In the genomic region with DNA sequence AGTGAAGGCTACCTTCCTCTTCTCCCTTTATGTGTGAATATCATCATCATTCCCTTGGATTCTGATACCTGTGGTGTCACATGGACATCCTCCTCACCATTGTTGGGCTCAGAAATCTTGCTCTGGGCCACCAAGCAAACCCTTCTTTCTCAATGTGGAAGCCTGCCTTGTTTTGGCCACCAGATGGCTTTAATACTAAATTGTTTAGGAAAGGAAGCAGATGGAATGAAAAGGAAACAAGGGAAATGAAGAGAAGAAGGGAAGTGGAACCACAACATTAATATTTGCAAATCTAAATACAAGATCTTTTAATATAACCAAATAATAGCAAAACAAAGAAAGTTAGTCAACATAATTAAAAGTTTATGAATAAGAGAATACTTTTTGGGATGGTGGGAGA, we compare ENCODE assay signal across 1 cellular context.
TF ChIP-seq lines count a peak whose summit lies in the region.

No MANE protein-coding gene starts in this region.

TF ChIP-seq in GM23338, 12 proteins besides CTCF, POLR2A, EP300 and RAD21:
- TF ChIP-seq JUNB (IDR thresholded peaks at IDR 0.05; ENCODE audit: unreplicated experiment), result no peak
- TF ChIP-seq ZNF114 (CRISPR knock-in tag; IDR thresholded peaks at IDR 0.05), result no peak
- no peak for TF ChIP-seq NANOG (IDR thresholded peaks at IDR 0.05; ENCODE audit: borderline replicate concordance)
- TF ChIP-seq ZNF331 (CRISPR knock-in tag; IDR thresholded peaks at IDR 0.05; ENCODE audit: low read depth), result no peak
- TF ChIP-seq REST (IDR thresholded peaks at IDR 0.05; ENCODE audit: unreplicated experiment), result no peak
- no peak for TF ChIP-seq POLR2AphosphoS5 (IDR thresholded peaks at IDR 0.05; ENCODE audit: low read depth)
- no peak for TF ChIP-seq EZH2 (IDR thresholded peaks at IDR 0.05; ENCODE audit: low read depth, unreplicated experiment)
- no peak for TF ChIP-seq STAT1 (IDR thresholded peaks at IDR 0.05; ENCODE audit: unreplicated experiment)
- TF ChIP-seq, protein P1, sequence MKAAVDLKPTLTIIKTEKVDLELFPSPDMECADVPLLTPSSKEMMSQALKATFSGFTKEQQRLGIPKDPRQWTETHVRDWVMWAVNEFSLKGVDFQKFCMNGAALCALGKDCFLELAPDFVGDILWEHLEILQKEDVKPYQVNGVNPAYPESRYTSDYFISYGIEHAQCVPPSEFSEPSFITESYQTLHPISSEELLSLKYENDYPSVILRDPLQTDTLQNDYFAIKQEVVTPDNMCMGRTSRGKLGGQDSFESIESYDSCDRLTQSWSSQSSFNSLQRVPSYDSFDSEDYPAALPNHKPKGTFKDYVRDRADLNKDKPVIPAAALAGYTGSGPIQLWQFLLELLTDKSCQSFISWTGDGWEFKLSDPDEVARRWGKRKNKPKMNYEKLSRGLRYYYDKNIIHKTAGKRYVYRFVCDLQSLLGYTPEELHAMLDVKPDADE (IDR thresholded peaks at IDR 0.05), result no peak
- TF ChIP-seq, protein P2, sequence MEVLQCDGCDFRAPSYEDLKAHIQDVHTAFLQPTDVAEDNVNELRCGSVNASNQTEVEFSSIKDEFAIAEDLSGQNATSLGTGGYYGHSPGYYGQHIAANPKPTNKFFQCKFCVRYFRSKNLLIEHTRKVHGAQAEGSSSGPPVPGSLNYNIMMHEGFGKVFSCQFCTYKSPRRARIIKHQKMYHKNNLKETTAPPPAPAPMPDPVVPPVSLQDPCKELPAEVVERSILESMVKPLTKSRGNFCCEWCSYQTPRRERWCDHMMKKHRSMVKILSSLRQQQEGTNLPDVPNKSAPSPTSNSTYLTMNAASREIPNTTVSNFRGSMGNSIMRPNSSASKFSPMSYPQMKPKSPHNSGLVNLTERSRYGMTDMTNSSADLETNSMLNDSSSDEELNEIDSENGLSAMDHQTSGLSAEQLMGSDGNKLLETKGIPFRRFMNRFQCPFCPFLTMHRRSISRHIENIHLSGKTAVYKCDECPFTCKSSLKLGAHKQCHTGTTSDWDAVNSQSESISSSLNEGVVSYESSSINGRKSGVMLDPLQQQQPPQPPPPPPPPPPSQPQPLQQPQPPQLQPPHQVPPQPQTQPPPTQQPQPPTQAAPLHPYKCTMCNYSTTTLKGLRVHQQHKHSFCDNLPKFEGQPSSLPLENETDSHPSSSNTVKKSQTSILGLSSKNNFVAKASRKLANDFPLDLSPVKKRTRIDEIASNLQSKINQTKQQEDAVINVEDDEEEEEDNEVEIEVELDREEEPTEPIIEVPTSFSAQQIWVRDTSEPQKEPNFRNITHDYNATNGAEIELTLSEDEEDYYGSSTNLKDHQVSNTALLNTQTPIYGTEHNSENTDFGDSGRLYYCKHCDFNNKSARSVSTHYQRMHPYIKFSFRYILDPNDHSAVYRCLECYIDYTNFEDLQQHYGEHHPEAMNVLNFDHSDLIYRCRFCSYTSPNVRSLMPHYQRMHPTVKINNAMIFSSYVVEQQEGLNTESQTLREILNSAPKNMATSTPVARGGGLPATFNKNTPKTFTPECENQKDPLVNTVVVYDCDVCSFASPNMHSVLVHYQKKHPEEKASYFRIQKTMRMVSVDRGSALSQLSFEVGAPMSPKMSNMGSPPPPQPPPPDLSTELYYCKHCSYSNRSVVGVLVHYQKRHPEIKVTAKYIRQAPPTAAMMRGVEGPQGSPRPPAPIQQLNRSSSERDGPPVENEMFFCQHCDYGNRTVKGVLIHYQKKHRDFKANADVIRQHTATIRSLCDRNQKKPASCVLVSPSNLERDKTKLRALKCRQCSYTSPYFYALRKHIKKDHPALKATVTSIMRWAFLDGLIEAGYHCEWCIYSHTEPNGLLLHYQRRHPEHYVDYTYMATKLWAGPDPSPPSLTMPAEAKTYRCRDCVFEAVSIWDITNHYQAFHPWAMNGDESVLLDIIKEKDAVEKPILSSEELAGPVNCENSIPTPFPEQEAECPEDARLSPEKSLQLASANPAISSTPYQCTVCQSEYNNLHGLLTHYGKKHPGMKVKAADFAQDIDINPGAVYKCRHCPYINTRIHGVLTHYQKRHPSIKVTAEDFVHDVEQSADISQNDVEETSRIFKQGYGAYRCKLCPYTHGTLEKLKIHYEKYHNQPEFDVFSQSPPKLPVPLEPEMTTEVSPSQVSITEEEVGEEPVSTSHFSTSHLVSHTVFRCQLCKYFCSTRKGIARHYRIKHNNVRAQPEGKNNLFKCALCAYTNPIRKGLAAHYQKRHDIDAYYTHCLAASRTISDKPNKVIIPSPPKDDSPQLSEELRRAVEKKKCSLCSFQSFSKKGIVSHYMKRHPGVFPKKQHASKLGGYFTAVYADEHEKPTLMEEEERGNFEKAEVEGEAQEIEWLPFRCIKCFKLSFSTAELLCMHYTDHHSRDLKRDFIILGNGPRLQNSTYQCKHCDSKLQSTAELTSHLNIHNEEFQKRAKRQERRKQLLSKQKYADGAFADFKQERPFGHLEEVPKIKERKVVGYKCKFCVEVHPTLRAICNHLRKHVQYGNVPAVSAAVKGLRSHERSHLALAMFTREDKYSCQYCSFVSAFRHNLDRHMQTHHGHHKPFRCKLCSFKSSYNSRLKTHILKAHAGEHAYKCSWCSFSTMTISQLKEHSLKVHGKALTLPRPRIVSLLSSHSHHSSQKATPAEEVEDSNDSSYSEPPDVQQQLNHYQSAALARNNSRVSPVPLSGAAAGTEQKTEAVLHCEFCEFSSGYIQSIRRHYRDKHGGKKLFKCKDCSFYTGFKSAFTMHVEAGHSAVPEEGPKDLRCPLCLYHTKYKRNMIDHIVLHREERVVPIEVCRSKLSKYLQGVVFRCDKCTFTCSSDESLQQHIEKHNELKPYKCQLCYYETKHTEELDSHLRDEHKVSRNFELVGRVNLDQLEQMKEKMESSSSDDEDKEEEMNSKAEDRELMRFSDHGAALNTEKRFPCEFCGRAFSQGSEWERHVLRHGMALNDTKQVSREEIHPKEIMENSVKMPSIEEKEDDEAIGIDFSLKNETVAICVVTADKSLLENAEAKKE (CRISPR knock-in tag; IDR thresholded peaks at IDR 0.05), result no peak
- no peak for TF ChIP-seq EZH2phosphoT487 (IDR thresholded peaks at IDR 0.05; ENCODE audit: unreplicated experiment)
- no peak for TF ChIP-seq CREB1 (CRISPR knock-in tag; IDR thresholded peaks at IDR 0.05; ENCODE audit: low read depth)
